Comparison of ENCODE assay signal across 9 cellular contexts in the genomic region with DNA sequence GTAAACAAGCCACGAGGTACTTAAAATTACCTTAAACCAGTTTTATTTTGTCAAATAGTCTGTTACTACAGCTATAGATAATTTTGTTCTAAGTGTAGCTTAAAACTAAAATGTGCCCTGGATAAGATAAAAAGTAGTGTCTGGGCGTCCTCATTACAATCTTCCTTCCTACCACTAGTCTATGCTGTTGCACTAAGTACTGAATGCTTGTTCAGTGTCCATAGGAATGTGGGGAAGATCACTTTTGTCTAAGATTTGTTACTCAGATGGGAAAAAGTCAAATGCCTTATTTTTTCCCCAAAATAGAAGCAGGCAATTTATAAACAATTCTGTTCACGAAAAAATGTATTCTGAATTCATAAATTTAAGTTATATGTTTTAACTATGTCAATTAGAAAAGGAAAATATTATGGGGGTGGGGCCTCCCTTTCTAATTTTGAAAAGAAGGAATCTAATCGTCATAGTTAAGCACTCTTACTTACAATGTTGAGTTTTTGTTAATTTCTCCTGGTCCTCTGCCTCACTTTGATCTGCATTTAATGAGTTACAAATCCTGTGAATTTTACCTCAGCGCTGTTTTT.
A peak's percentile ranks its signal among the peaks of the same experiment; 100 is the strongest.
DNase-seq lines count a peak whose midpoint lies in the region; ATAC-seq and TF ChIP-seq lines count a peak whose summit lies in the region.
"Had no signal": no experiment of that assay in that cellular context is flagged by ENCODE, and none has a peak within 500 bp of the region (broad histone marks: within the 10 kb centered on the region; RNA-seq: fewer than 3 reads in every experiment).

No MANE protein-coding gene starts in this region.

- H3K4me1 ChIP-seq in fibroblast of lung (ENCODE audit: control insufficient read depth, extremely low read depth, insufficient read depth, low read length) (no peaks in the 10 kb centered on the region), neural progenitor cell (peaks cover 5% of the 10 kb centered on the region)
- H3K4me1 ChIP-seq: HAP-1 had no signal

- H3K27me3 ChIP-seq in fibroblast of lung (ENCODE audit: control insufficient read depth, insufficient read depth, low read length) (no peaks in the 10 kb centered on the region), neural progenitor cell (no peaks in the 10 kb centered on the region)

- H3F3A ChIP-seq in neural progenitor cell (ENCODE audit: low read depth), result no peaks in the 10 kb centered on the region

- no peak overlapping the region for H3K27ac ChIP-seq in SK-N-MC
- H3K27ac ChIP-seq in fibroblast of lung (ENCODE audit: insufficient read depth, low read length), result no peak overlapping the region
- no peak overlapping the region for H3K27ac ChIP-seq in neural progenitor cell

- H3K4me2 ChIP-seq in fibroblast of lung (ENCODE audit: extremely low read depth, insufficient read depth, low read length) (peak overlapping the region; percentile 30), neural progenitor cell (no peak overlapping the region)

- ATAC-seq in stimulated activated naive CD8-positive, alpha-beta T cell treated with anti-CD3 and anti-CD28 coated beads, Interleukin-15, amount 100 ng/mL, for 72 hours, result peak; percentile 78
- ATAC-seq in stimulated activated naive CD8-positive, alpha-beta T cell treated with anti-CD3 and anti-CD28 coated beads, Interleukin-15, Interleukin-2, amounts not matched to agents 100 U/mL and 50 U/mL, for 24 hours, result no peak

- no peaks in the 10 kb centered on the region for H3K27me3 Mint-ChIP-seq in stimulated activated naive CD8-positive, alpha-beta T cell treated with anti-CD3 and anti-CD28 coated beads, Interleukin-15, amount 100 ng/mL, for 72 hours
- H3K27me3 Mint-ChIP-seq in neural progenitor cell (ENCODE audit: insufficient read depth, low read depth), result no peaks in the 10 kb centered on the region

- H3K36me3 ChIP-seq in SK-N-MC (ENCODE audit: insufficient read depth, low read length) (no peaks in the 10 kb centered on the region), fibroblast of lung (ENCODE audit: control insufficient read depth, insufficient read depth, low read length) (no peaks in the 10 kb centered on the region), neural progenitor cell (no peaks in the 10 kb centered on the region)
- H3K36me3 ChIP-seq: HAP-1 had no signal

- no peaks in the 10 kb centered on the region for H3K9me3 Mint-ChIP-seq in stimulated activated naive CD8-positive, alpha-beta T cell treated with anti-CD3 and anti-CD28 coated beads, Interleukin-15, amount 100 ng/mL, for 72 hours
- no peaks in the 10 kb centered on the region for H3K9me3 Mint-ChIP-seq in neural progenitor cell

- H4K20me1 ChIP-seq in fibroblast of lung (ENCODE audit: control insufficient read depth, extremely low read depth, insufficient read depth, low read length) (no peaks in the 10 kb centered on the region), neural progenitor cell (ENCODE audit: low read depth) (no peaks in the 10 kb centered on the region)

- H3K4me3 Mint-ChIP-seq in stimulated activated naive CD8-positive, alpha-beta T cell treated with anti-CD3 and anti-CD28 coated beads, Interleukin-15, amount 100 ng/mL, for 72 hours, result no peak overlapping the region
- H3K4me3 Mint-ChIP-seq in neural progenitor cell, result no peak overlapping the region

- H3K4me3 ChIP-seq in SK-N-MC (no peak overlapping the region), fibroblast of lung (replicated peaks in 1 of 4; ENCODE audit: control extremely low read depth in 1 of 4, insufficient read depth in 1 of 4, low read depth in 3 of 4, low read length in 4 of 4) (no peak overlapping the region), neural progenitor cell (no peak overlapping the region)
- H3K4me3 ChIP-seq: HAP-1 had no signal

- no peaks in the 10 kb centered on the region for H3K36me3 Mint-ChIP-seq in neural progenitor cell

- no peaks in the 10 kb centered on the region for H3K79me2 ChIP-seq in fibroblast of lung (ENCODE audit: control insufficient read depth, insufficient read depth, low read length)
- no peaks in the 10 kb centered on the region for H3K79me2 ChIP-seq in neural progenitor cell (ENCODE audit: low read depth)

- H3K9ac ChIP-seq in SK-N-MC (ENCODE audit: insufficient read length), result no peak overlapping the region
- no peak overlapping the region for H3K9ac ChIP-seq in fibroblast of lung (ENCODE audit: insufficient read depth, low read length)
- H3K9ac ChIP-seq in neural progenitor cell, result no peak overlapping the region

- peaks cover 6% of the 10 kb centered on the region for H3K4me1 Mint-ChIP-seq in stimulated activated naive CD8-positive, alpha-beta T cell treated with anti-CD3 and anti-CD28 coated beads, Interleukin-15, amount 100 ng/mL, for 72 hours
- peaks cover 7% of the 10 kb centered on the region for H3K4me1 Mint-ChIP-seq in neural progenitor cell

- DNase-seq in stimulated activated naive CD8-positive, alpha-beta T cell treated with anti-CD3 and anti-CD28 coated beads, Interleukin-15, amount 100 ng/mL, for 72 hours, result no peak
- DNase-seq in stimulated activated naive CD8-positive, alpha-beta T cell treated with anti-CD3 and anti-CD28 coated beads, Interleukin-15, Interleukin-2, amounts not matched to agents 100 U/mL and 50 U/mL, for 24 hours, result no peak
- DNase-seq in HCEC 1CT (peak; percentile 79), SK-N-MC (ENCODE audit: low read depth, low spot score) (peak; percentile 8), fibroblast of lung (ENCODE audit: low read depth in 2 of 2) (peak; percentile 61 to 72), neural progenitor cell (ENCODE audit: low spot score) (peak; percentile 71), activated T-cell treated with anti-CD3 and anti-CD28 coated beads for 4 hours (no peak)

- peak; percentile 63 for TF ChIP-seq CTCF in LNCAP (IDR thresholded peaks at IDR 0.05)
- peak; percentile 90 to 94 for TF ChIP-seq CTCF in fibroblast of lung (conservative IDR thresholded peaks at IDR 0.05 in 1 of 2, IDR thresholded peaks at IDR 0.05 in 1 of 2; ENCODE audit: low read depth in 1 of 2, low read length in 2 of 2)
- TF ChIP-seq CTCF in neural progenitor cell (IDR thresholded peaks at IDR 0.05), result peak; percentile 87

- H3K27ac Mint-ChIP-seq in stimulated activated naive CD8-positive, alpha-beta T cell treated with anti-CD3 and anti-CD28 coated beads, Interleukin-15, amount 100 ng/mL, for 72 hours, result no peak overlapping the region
- H3K27ac Mint-ChIP-seq in neural progenitor cell, result no peak overlapping the region

- no peaks in the 10 kb centered on the region for H3K9me3 ChIP-seq in SK-N-MC (ENCODE audit: low read depth, low read length)
- no peaks in the 10 kb centered on the region for H3K9me3 ChIP-seq in fibroblast of lung (ENCODE audit: control insufficient read depth, insufficient read depth, low read depth, low read length)
- no peaks in the 10 kb centered on the region for H3K9me3 ChIP-seq in neural progenitor cell (ENCODE audit: low read depth)
- H3K9me3 ChIP-seq: HAP-1 had no signal

- H2AFZ ChIP-seq in fibroblast of lung (ENCODE audit: low read length) (no peak overlapping the region), neural progenitor cell (replicated peaks) (no peak overlapping the region)

Comparison
In these comparisons a context has a peak if more than half of its experiments do, and no peak if none do; other contexts are left out.
1. DNase-seq: peak in HCEC 1CT (single experiment), SK-N-MC (single experiment), fibroblast of lung (2 of 2) and neural progenitor cell (single experiment); none in stimulated activated naive CD8-positive, alpha-beta T cell treated with anti-CD3 and anti-CD28 coated beads, Interleukin-15, amount 100 ng/mL, for 72 hours (0 of 2), stimulated activated naive CD8-positive, alpha-beta T cell treated with anti-CD3 and anti-CD28 coated beads, Interleukin-15, Interleukin-2, amounts not matched to agents 100 U/mL and 50 U/mL, for 24 hours (single experiment) and activated T-cell treated with anti-CD3 and anti-CD28 coated beads for 4 hours (single experiment).
2. Peak in every context shown above with its lines, with median percentiles within 50 percentile points of each other: CTCF ChIP-seq.